19 cellular contexts compared by ENCODE assay signal in the genomic region with DNA sequence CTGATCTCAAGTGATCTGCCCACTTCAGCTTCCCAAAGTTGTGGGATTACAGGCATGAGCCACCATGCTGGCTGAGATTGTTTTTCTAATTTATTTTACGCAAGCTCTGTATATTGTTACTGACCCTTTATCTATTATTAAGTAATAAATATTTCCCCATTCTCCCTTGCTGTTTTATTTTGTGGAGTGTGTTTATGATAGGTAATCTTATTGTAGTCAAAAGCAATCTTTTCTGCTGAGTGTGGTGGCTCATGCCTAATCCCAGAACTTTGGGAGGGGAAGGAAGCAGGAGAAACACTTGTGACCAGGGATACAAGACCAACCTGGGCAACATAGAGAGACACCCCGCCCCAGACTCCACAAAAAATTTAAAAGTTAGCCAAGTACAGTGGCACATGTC.
"Had no signal": no experiment of that assay in that cellular context is flagged by ENCODE, and none has a peak within 500 bp of the region (broad histone marks: within the 10 kb centered on the region; RNA-seq: fewer than 3 reads in every experiment).

No MANE protein-coding gene starts in this region.

- H3K27ac ChIP-seq: colonic mucosa, neural progenitor cell, pancreas, testis had no signal

- H3K9me3 ChIP-seq: colonic mucosa, heart left ventricle, pancreas, testis, transverse colon had no signal

- DNase-seq: cerebellar nuclear complex; colonic mucosa; dermis blood vessel endothelial cell; endodermal cell; heart left ventricle; hypothalamus; kidney glomerular epithelial cell; mammary epithelial cell; nucleus accumbens; pancreas; right cardiac atrium; stimulated activated CD4-positive, alpha-beta T cell treated with anti-CD3 and anti-CD28 coated beads, Interleukin-4, amount 100 ng/mL, for 1 hour; stimulated activated CD8-positive, alpha-beta memory T cell treated with anti-CD3 and anti-CD28 coated beads, Interleukin-4, amount 100 ng/mL, for 48 hours; stimulated activated naive CD8-positive, alpha-beta T cell treated with anti-CD3 and anti-CD28 coated beads, Interleukin-15, Interleukin-2, amounts not matched to agents 100 U/mL and 50 U/mL, for 24 hours; testis; transverse colon had no signal

- H2AFZ ChIP-seq: neural progenitor cell had no signal

- H3K4me1 ChIP-seq: neural progenitor cell, testis had no signal

- ATAC-seq: heart left ventricle; natural killer cell treated with Interleukin-12 subunit alpha and Interleukin-12 subunit beta and Interleukin-15 and Interleukin-18, amount 100 ng/mL, for 72 hours; pancreas; right cardiac atrium; stimulated activated effector memory CD8-positive, alpha-beta T cell treated with anti-CD3 and anti-CD28 coated beads, Interleukin-12 subunit alpha, Interleukin-12 subunit beta, amount 100 ng/mL, for 72 hours; stimulated activated naive CD8-positive, alpha-beta T cell treated with anti-CD3 and anti-CD28 coated beads, Interleukin-15, Interleukin-2, amounts not matched to agents 100 U/mL and 50 U/mL, for 24 hours had no signal

- H3K9ac ChIP-seq: neural progenitor cell had no signal

- H3K36me3 ChIP-seq: colonic mucosa, heart left ventricle, neural progenitor cell, pancreas, transverse colon had no signal

- H3K4me2 ChIP-seq: neural progenitor cell had no signal

- H3K4me3 ChIP-seq: colonic mucosa, heart left ventricle, neural progenitor cell, pancreas, testis, transverse colon had no signal

- H3K27me3 ChIP-seq: colonic mucosa, heart left ventricle, neural progenitor cell, pancreas, testis, transverse colon had no signal
